Comparison of ENCODE assay signal across 8 cellular contexts in genomic region chr21:42833439-42833815, GRCh38. TPM values are rescaled to one million over a fixed set of nuclear protein-coding genes. Genes with fewer than 3 reads are reported as not detected.
DNase-seq lines count a peak whose midpoint lies in the region; ATAC-seq and TF ChIP-seq lines count a peak whose summit lies in the region.

No MANE protein-coding gene starts in this region.

- H3K4me2 ChIP-seq in smooth muscle cell, result no peak overlapping the region

- WGBS in smooth muscle cell (ENCODE audit: low lambda C conversion rate), result 62% methylated on average over 11 of the region's 11 CpGs

- H3F3A ChIP-seq in smooth muscle cell (ENCODE audit: low read depth), result no peaks in the 10 kb centered on the region

- DNase-seq in DMS79 treated with DMSO at 0.1 percent for 48 hours (lab: John Stamatoyannopoulos, UW) (peak; percentile 6), DMS79 (lab: John Stamatoyannopoulos, UW) (no peak), NB4 (ENCODE audit: low read depth) (peak; percentile 75), smooth muscle cell (lab: John Stamatoyannopoulos, UW; ENCODE audit: unreplicated experiment) (no peak), NCI-H2227 treated with DMSO at 0.1 percent for 48 hours (lab: John Stamatoyannopoulos, UW) (no peak)
- DNase-seq in activated CD4-positive, alpha-beta T cell treated with anti-CD3 and anti-CD28 coated beads for 1 hour, result peak; percentile 36
- peak in 1 of 3 experiments; percentile 26 for DNase-seq in effector memory CD8-positive, alpha-beta T cell

- H3K9me3 Mint-ChIP-seq in effector memory CD8-positive, alpha-beta T cell, result no peaks in the 10 kb centered on the region

- H3K9ac ChIP-seq in smooth muscle cell (ENCODE audit: low read depth), result no peak overlapping the region

- TF ChIP-seq POLR2A in NB4 (IDR thresholded peaks at IDR 0.05; ENCODE audit: extremely low read depth, insufficient read length), result no peak

- peak overlapping the region; percentile 63 to 73 for H3K4me3 Mint-ChIP-seq in effector memory CD8-positive, alpha-beta T cell

- H4K20me1 ChIP-seq in smooth muscle cell (ENCODE audit: low read depth), result no peaks in the 10 kb centered on the region

- peaks cover 23% of the 10 kb centered on the region for H3K36me3 Mint-ChIP-seq in effector memory CD8-positive, alpha-beta T cell (ENCODE audit: insufficient read depth)

- peaks cover 2 to 12% of the 10 kb centered on the region in 2 donors for H3K27me3 Mint-ChIP-seq in effector memory CD8-positive, alpha-beta T cell

- no peaks in the 10 kb centered on the region for H3K27me3 ChIP-seq in smooth muscle cell (ENCODE audit: low read depth)

- H3K79me2 ChIP-seq in smooth muscle cell (ENCODE audit: low read depth), result no peaks in the 10 kb centered on the region

- no peak overlapping the region for H3K27ac ChIP-seq in smooth muscle cell (ENCODE audit: low read depth)

- H3K4me1 ChIP-seq in smooth muscle cell (ENCODE audit: low read depth), result peaks cover 4% of the 10 kb centered on the region

- peaks cover 24 to 28% of the 10 kb centered on the region in 2 donors for H3K4me1 Mint-ChIP-seq in effector memory CD8-positive, alpha-beta T cell (ENCODE audit: low read depth in 2 of 2)

- peak; percentile 47 for TF ChIP-seq CTCF in NB4 (IDR thresholded peaks at IDR 0.05; ENCODE audit: low read depth, low read length)
- peak; percentile 25 for TF ChIP-seq CTCF in smooth muscle cell (IDR thresholded peaks at IDR 0.05; ENCODE audit: borderline replicate concordance, insufficient read depth, poor library complexity, severe bottlenecking)

- H3K27ac Mint-ChIP-seq in effector memory CD8-positive, alpha-beta T cell, result peak overlapping the region in 1 of 2 donors; percentile 77

- H3K4me3 ChIP-seq in NB4 (ENCODE audit: low read depth, low read length) (no peak overlapping the region), smooth muscle cell (no peak overlapping the region)

- ATAC-seq in effector memory CD8-positive, alpha-beta T cell (replicated peaks), result peak; percentile 59
- no peak for ATAC-seq in GM19455 (IDR thresholded peaks at IDR 0.05; ENCODE audit: unreplicated experiment)

- H3K9me3 ChIP-seq in smooth muscle cell (replicated peaks; ENCODE audit: low read depth), result no peaks in the 10 kb centered on the region

- no peaks in the 10 kb centered on the region for H3K36me3 ChIP-seq in smooth muscle cell (ENCODE audit: low read depth)

- H2AFZ ChIP-seq in smooth muscle cell (ENCODE audit: low read depth), result no peak overlapping the region

RNA-seq across cellular contexts. Expression of gene WDR4, which starts 45.9 kb away (rescaled TPM):
- 2.6 and 5.1 TPM in 2 replicates for total RNA-seq in smooth muscle cell
- 5.1 and 6.2 TPM in 2 replicates for polyA plus RNA-seq in smooth muscle cell

RNA-seq across cellular contexts. Expression of gene NDUFV3, which starts 59.7 kb away (rescaled TPM):
- total RNA-seq in smooth muscle cell, result 23.3 and 29.7 TPM in 2 replicates
- 28.4 and 31.7 TPM in 2 replicates for polyA plus RNA-seq in smooth muscle cell

Comparison
In these comparisons a context has a peak if more than half of its experiments do, and no peak if none do; other contexts are left out.
1. DNase-seq: peak in DMS79 treated with DMSO at 0.1 percent for 48 hours (single experiment), NB4 (single experiment) and activated CD4-positive, alpha-beta T cell treated with anti-CD3 and anti-CD28 coated beads for 1 hour (single experiment); none in DMS79 (single experiment), smooth muscle cell (single experiment) and NCI-H2227 treated with DMSO at 0.1 percent for 48 hours (single experiment).